ENCODE assay signal across 8 cellular contexts in genomic region chr2:215638687-215639086, GRCh38.
"Had no signal": no experiment of that assay in that cellular context is flagged by ENCODE, and none has a peak within 500 bp of the region (broad histone marks: within the 10 kb centered on the region; RNA-seq: fewer than 3 reads in every experiment).

No MANE protein-coding gene starts in this region.

- H2AFZ ChIP-seq: GM23248 had no signal

- DNase-seq: GM23248, GOT3, H7, HFFc6, IMR-90 had no signal

- H3K27ac ChIP-seq: GM23248, HL-60 had no signal

- H3K27ac Mint-ChIP-seq: HFFc6 had no signal

- ATAC-seq: HCT116 had no signal

- H3K4me1 ChIP-seq: HAP-1 had no signal

- H3K9ac ChIP-seq: GM23248 had no signal

- H3K36me3 ChIP-seq: HAP-1 had no signal

- H3K9me3 ChIP-seq: HAP-1 had no signal

- H3K4me3 ChIP-seq: GM23248, HAP-1 had no signal

- H3K4me3 Mint-ChIP-seq: HFFc6 had no signal
